15 cellular contexts compared by ENCODE assay signal in the genomic region with DNA sequence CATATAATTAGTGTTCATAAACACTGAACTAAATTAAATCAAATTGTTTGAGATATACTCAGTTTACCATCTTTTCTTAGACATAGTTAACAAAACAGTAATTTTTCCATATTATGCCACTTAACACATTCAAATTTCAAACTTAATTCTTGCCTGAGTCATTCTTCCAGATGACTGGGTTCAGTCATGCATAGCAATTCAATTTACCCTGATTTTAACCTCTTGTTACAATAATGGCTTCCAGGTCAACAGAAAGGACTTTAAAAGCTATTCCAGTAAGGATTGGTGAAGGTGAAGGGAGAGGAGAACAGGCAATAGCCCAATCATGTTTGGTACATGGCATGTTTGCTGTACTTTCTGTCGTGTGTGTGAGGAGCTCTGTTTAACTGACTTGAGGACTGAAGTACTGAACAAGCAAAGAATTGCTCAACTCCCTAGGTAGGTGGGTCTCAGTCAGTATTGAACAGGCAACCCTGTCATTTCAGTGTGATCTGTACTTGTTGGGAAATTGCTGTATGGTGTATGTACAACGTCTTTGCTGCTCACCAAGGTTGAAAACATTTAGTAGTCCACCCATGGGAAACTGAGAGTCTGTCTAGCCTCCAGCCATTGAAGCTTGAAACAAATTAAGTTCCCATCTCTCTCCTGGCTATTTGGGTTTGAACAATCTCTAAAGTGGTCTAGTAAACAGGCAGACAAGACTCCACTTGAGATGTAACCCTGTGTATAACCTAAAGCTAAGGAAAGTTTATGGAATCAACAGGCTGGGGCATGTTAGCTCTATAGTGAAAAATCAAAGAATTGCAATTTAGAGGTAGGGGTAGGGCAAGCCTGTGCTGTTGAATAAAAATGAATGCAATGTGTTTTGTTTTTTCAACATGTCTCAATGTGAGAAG.
DNase-seq lines count a peak whose midpoint lies in the region; ATAC-seq, FAIRE-seq and TF ChIP-seq lines count a peak whose summit lies in the region.
"Had no signal": no experiment of that assay in that cellular context is flagged by ENCODE, and none has a peak within 500 bp of the region (broad histone marks: within the 10 kb centered on the region; RNA-seq: fewer than 3 reads in every experiment).

No MANE protein-coding gene starts in this region.

- no peak overlapping the region for H2AFZ ChIP-seq in PC-9

- no peak overlapping the region for H3K4me3 ChIP-seq in PC-9
- H3K4me3 ChIP-seq in right cardiac atrium (ENCODE audit: low read length) = no peak overlapping the region
- H3K4me3 ChIP-seq: left ventricle myocardium inferior had no signal

- H3K9me2 ChIP-seq in PC-9 (ENCODE audit: insufficient read depth) = no peaks in the 10 kb centered on the region

- CTCF ChIA-PET in PC-9 (lab: Charles Lee) = no interaction called here

- H3K9me3 ChIP-seq in PC-9 (ENCODE audit: insufficient read depth, low read depth) = no peaks in the 10 kb centered on the region
- H3K9me3 ChIP-seq in right cardiac atrium (ENCODE audit: control insufficient read depth, low read length) = no peaks in the 10 kb centered on the region

- H3K79me2 ChIP-seq in PC-9 (ENCODE audit: low read depth) = no peaks in the 10 kb centered on the region

- H3K36me3 ChIP-seq in PC-9 (ENCODE audit: low read depth) = no peaks in the 10 kb centered on the region
- H3K36me3 ChIP-seq: left ventricle myocardium inferior had no signal

- 90% methylated on average over 2 of the region's 2 CpGs for WGBS in right cardiac atrium

- TF ChIP-seq POLR2A in GM12891 (IDR thresholded peaks at IDR 0.05; ENCODE audit: low read depth, low read length) = no peak

- H3K4me1 ChIP-seq in PC-9 (replicated peaks; ENCODE audit: insufficient read depth) (peaks cover 18% of the 10 kb centered on the region), right cardiac atrium (ENCODE audit: control insufficient read depth, insufficient read depth, low read length) (no peaks in the 10 kb centered on the region)
- H3K4me1 ChIP-seq: left ventricle myocardium inferior had no signal

- no peak overlapping the region for H3K27ac ChIP-seq in PC-9
- H3K27ac ChIP-seq in right cardiac atrium (ENCODE audit: low read length) = no peak overlapping the region
- H3K27ac ChIP-seq: left ventricle myocardium inferior had no signal

- FAIRE-seq in GM12891 (lab: Jason Lieb, UNC) = peak; percentile 5
- FAIRE-seq: colon had no signal

- H4K20me1 ChIP-seq in PC-9 (ENCODE audit: insufficient read depth) = no peaks in the 10 kb centered on the region

- no peak for ATAC-seq in GM21360 (IDR thresholded peaks at IDR 0.05; ENCODE audit: unreplicated experiment)
- no peak for ATAC-seq in right cardiac atrium
- ATAC-seq: activated CD8-positive, alpha-beta memory T cell treated with anti-CD3 and anti-CD28 coated beads, Interleukin-2, amount 10 ng/mL, durations not matched to agents 7 days and 5 days; HCT116 had no signal

- TF ChIP-seq CTCF in PC-9 (conservative IDR thresholded peaks at IDR 0.05) = no peak

- POLR2A ChIA-PET in PC-9 (lab: Charles Lee; ENCODE audit: unreplicated experiment) = interaction anchor here (0.6 kb wide), 1 partner anchor 10 kb away, joined by 3 read pairs; no protein-coding TSS in a partner anchor

- DNase-seq in GM12891 (ENCODE audit: insufficient read length, low spot score) (no peak), PC-9 (peak in 1 of 2 experiments; percentile 36), glomerular visceral epithelial cell (ENCODE audit: extremely low spot score) (peak; percentile 9), renal cortical epithelial cell (ENCODE audit: low read depth) (peak; percentile 90), T-helper 2 cell (no peak), HuH-7.5 (ENCODE audit: low spot score) (no peak), right cardiac atrium (no peak)
- DNase-seq: activated CD8-positive, alpha-beta memory T cell treated with anti-CD3 and anti-CD28 coated beads, Interleukin-2, amount 10 ng/mL, durations not matched to agents 7 days and 5 days; left ventricle myocardium inferior; NCI-H524 treated with DMSO at 0.1 percent for 48 hours; occipital lobe; SHP77 treated with DMSO at 0.1 percent for 48 hours had no signal

- 0 out of 2 replicates have a peak overlapping the region, but pooled peaks have one; percentile 26 for H3K4me2 ChIP-seq in PC-9

- intact Hi-C loops in PC-9 (cut with micrococcal nuclease; ENCODE audit: unreplicated experiment) = no loop called here
- intact Hi-C loops in right cardiac atrium (cut with DNase I) = loop anchor here in 1 of 4 donors (10.0 kb wide), 1 partner anchor 326 kb away; a partner anchor contains a TSS

- no TSS peak for BruUV-seq in PC-9 (replicated peaks; lab: Mats Ljungman, UMichigan)

- H3K27me3 ChIP-seq in PC-9 (ENCODE audit: insufficient read depth, low read depth) (no peaks in the 10 kb centered on the region), right cardiac atrium (ENCODE audit: control insufficient read depth, insufficient read depth) (no peaks in the 10 kb centered on the region)

- no peaks in the 10 kb centered on the region for H3F3A ChIP-seq in PC-9 (ENCODE audit: insufficient read depth, low read depth)

TF ChIP-seq in GM12891, 5 proteins besides CTCF, POLR2A, EP300 and RAD21:
- no peak for TF ChIP-seq POLR2AphosphoS5 (IDR thresholded peaks at IDR 0.05; ENCODE audit: low read depth, low read length)

Comparison
In these comparisons a context has a peak if more than half of its experiments do, and no peak if none do; other contexts are left out.
1. DNase-seq: peak in glomerular visceral epithelial cell (single experiment) and renal cortical epithelial cell (single experiment); none in GM12891 (single experiment), T-helper 2 cell (0 of 5), HuH-7.5 (single experiment) and right cardiac atrium (0 of 3).